ENCODE assay signal across 1 cellular context in the genomic region with DNA sequence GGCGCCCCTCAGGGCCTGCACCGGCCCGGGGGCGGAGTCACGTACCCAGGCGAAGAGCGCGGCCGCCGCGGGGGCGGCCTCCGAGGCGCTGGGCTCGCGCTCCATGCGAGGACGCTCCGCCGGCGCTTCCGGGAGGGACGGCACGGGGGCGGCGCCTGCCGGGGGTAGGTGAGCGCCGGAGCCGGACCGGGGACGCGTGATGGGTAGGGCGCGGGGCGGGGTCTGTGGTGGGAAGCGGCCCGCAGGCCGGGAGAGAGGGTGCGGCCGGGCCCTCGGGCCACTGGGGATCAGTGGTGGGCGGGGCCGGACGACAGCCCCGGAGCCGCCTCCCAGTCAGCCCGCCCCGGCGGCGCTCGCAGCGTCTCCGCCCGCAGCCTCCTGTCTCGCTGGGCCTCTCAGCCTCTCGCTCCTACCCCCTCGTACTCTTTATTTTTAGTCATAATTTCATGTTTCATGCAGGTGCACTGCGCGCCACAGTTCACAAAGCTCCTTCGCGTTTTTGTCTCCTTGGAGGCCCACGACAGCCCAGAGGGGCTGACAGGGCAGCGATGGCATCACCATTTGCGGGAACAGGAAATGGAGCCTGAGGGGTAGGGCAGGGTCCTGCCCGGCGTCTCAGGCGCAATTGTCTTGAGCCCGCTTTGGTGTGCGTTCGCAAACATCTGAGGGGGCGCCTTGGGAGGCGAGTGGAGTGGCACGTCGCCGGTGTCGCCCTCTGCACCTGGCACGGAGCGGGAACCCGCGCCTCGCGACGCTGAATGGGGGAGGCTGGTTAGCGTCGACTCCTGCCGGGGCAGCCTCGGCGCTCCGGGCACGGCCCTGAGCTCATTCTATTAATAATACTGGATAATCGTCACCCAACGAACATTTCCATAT.
A peak's percentile ranks its signal among the peaks of the same experiment; 100 is the strongest.
TF ChIP-seq lines count a peak whose summit lies in the region.

A gene (minus strand): TSS at position 142 of the 876 bp plus-strand sequence. CDS start 37 bp downstream, at position 105.

TF ChIP-seq in HepG2, 621 proteins besides CTCF, POLR2A, EP300 and RAD21 (continued from another document and continues in another):
- TF ChIP-seq, protein P1, sequence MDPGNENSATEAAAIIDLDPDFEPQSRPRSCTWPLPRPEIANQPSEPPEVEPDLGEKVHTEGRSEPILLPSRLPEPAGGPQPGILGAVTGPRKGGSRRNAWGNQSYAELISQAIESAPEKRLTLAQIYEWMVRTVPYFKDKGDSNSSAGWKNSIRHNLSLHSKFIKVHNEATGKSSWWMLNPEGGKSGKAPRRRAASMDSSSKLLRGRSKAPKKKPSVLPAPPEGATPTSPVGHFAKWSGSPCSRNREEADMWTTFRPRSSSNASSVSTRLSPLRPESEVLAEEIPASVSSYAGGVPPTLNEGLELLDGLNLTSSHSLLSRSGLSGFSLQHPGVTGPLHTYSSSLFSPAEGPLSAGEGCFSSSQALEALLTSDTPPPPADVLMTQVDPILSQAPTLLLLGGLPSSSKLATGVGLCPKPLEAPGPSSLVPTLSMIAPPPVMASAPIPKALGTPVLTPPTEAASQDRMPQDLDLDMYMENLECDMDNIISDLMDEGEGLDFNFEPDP (CRISPR knock-in tag; conservative IDR thresholded peaks at IDR 0.05), result peak; percentile 72; the same call in 1 of the 2 replicates
- TF ChIP-seq RXRA (CRISPR knock-in tag; IDR thresholded peaks at IDR 0.05), result peak; percentile 34; the same call in 1 of the 2 replicates
- peak; percentile 49; the same call in 1 of the 2 replicates for TF ChIP-seq FOSL2 (CRISPR knock-in tag; IDR thresholded peaks at IDR 0.05)
- TF ChIP-seq AGO1 (IDR thresholded peaks at IDR 0.05; ENCODE audit: low read depth, low read length, poor library complexity, severe bottlenecking), result no peak
- peak; percentile 92; the same call in 1 of the 2 replicates for TF ChIP-seq SIN3A (IDR thresholded peaks at IDR 0.05; ENCODE audit: borderline replicate concordance, low read depth, low read length)
- TF ChIP-seq ZNF589 (CRISPR knock-in tag; conservative IDR thresholded peaks at IDR 0.05), result peak; percentile 14
- peak; percentile 57; the same call in 1 of the 2 replicates for TF ChIP-seq NFATC3 (CRISPR knock-in tag; IDR thresholded peaks at IDR 0.05)
- peak; percentile 28; the same call in 1 of the 2 replicates for TF ChIP-seq ZNF235 (CRISPR knock-in tag; IDR thresholded peaks at IDR 0.05; ENCODE audit: borderline replicate concordance)
- peak; percentile 75 for TF ChIP-seq SAP130 (CRISPR knock-in tag; IDR thresholded peaks at IDR 0.05; ENCODE audit: low read depth)
- TF ChIP-seq, protein P2, sequence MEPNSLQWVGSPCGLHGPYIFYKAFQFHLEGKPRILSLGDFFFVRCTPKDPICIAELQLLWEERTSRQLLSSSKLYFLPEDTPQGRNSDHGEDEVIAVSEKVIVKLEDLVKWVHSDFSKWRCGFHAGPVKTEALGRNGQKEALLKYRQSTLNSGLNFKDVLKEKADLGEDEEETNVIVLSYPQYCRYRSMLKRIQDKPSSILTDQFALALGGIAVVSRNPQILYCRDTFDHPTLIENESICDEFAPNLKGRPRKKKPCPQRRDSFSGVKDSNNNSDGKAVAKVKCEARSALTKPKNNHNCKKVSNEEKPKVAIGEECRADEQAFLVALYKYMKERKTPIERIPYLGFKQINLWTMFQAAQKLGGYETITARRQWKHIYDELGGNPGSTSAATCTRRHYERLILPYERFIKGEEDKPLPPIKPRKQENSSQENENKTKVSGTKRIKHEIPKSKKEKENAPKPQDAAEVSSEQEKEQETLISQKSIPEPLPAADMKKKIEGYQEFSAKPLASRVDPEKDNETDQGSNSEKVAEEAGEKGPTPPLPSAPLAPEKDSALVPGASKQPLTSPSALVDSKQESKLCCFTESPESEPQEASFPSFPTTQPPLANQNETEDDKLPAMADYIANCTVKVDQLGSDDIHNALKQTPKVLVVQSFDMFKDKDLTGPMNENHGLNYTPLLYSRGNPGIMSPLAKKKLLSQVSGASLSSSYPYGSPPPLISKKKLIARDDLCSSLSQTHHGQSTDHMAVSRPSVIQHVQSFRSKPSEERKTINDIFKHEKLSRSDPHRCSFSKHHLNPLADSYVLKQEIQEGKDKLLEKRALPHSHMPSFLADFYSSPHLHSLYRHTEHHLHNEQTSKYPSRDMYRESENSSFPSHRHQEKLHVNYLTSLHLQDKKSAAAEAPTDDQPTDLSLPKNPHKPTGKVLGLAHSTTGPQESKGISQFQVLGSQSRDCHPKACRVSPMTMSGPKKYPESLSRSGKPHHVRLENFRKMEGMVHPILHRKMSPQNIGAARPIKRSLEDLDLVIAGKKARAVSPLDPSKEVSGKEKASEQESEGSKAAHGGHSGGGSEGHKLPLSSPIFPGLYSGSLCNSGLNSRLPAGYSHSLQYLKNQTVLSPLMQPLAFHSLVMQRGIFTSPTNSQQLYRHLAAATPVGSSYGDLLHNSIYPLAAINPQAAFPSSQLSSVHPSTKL (CRISPR knock-in tag; IDR thresholded peaks at IDR 0.05), result peak; percentile 53; the same call in 1 of the 2 replicates
- TF ChIP-seq U2AF1 (optimal IDR thresholded peaks at IDR 0.05; ENCODE audit: low read depth, low read length), result peak; percentile 51
- TF ChIP-seq ZSCAN30 (CRISPR knock-in tag; IDR thresholded peaks at IDR 0.05), result 0 out of 2 replicates have a peak, but pooled peaks have one; percentile 16
- TF ChIP-seq SMAD3 (CRISPR knock-in tag; IDR thresholded peaks at IDR 0.05), result peak; percentile 47; the same call in 1 of the 2 replicates
- 0 out of 2 replicates have a peak, but pooled peaks have one; percentile 58 for TF ChIP-seq ZNF253 (CRISPR knock-in tag; IDR thresholded peaks at IDR 0.05; ENCODE audit: borderline replicate concordance)
- peak; percentile 71 for TF ChIP-seq YEATS4 (CRISPR knock-in tag; IDR thresholded peaks at IDR 0.05; ENCODE audit: borderline replicate concordance)
- TF ChIP-seq HMGA1 (CRISPR knock-in tag; conservative IDR thresholded peaks at IDR 0.05), result no peak
- TF ChIP-seq RCOR2 (CRISPR knock-in tag; IDR thresholded peaks at IDR 0.05), result 0 out of 2 replicates have a peak, but pooled peaks have one; percentile 29
- no peak for TF ChIP-seq MZF1 (CRISPR knock-in tag; IDR thresholded peaks at IDR 0.05; ENCODE audit: borderline replicate concordance)
- peak; percentile 52; the same call in 1 of the 2 replicates for TF ChIP-seq SALL1 (CRISPR knock-in tag; IDR thresholded peaks at IDR 0.05)
- peak; percentile 69 for TF ChIP-seq ZNF124 (CRISPR knock-in tag; IDR thresholded peaks at IDR 0.05)
- no peak for TF ChIP-seq FIP1L1 (IDR thresholded peaks at IDR 0.05; ENCODE audit: borderline replicate concordance, insufficient read depth, low read depth, low read length)
- TF ChIP-seq, protein P3, sequence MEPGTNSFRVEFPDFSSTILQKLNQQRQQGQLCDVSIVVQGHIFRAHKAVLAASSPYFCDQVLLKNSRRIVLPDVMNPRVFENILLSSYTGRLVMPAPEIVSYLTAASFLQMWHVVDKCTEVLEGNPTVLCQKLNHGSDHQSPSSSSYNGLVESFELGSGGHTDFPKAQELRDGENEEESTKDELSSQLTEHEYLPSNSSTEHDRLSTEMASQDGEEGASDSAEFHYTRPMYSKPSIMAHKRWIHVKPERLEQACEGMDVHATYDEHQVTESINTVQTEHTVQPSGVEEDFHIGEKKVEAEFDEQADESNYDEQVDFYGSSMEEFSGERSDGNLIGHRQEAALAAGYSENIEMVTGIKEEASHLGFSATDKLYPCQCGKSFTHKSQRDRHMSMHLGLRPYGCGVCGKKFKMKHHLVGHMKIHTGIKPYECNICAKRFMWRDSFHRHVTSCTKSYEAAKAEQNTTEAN (CRISPR knock-in tag; conservative IDR thresholded peaks at IDR 0.05), result peak; percentile 20; the same call in 1 of the 2 replicates
- TF ChIP-seq ZNF180 (CRISPR knock-in tag; IDR thresholded peaks at IDR 0.05; ENCODE audit: borderline replicate concordance, low read depth), result 0 out of 2 replicates have a peak, but pooled peaks have one; percentile 0
- TF ChIP-seq GABPA (IDR thresholded peaks at IDR 0.05; ENCODE audit: low read depth, low read length), result 0 out of 2 replicates have a peak, but pooled peaks have one; percentile 35
- TF ChIP-seq GABPA (CRISPR knock-in tag; IDR thresholded peaks at IDR 0.05; ENCODE audit: low read depth), result no peak; the same call in 1 of the 2 replicates
- no peak for TF ChIP-seq TCF7L2 (IDR thresholded peaks at IDR 0.05; ENCODE audit: low read depth, low read length)
- peak; percentile 40; the same call in 1 of the 2 replicates for TF ChIP-seq ZNF501 (CRISPR knock-in tag; IDR thresholded peaks at IDR 0.05)
- no peak for TF ChIP-seq SYNCRIP (IDR thresholded peaks at IDR 0.05; ENCODE audit: insufficient read depth, low read depth, low read length)
- no peak for TF ChIP-seq CHCHD3 (CRISPR knock-in tag; IDR thresholded peaks at IDR 0.05)
- TF ChIP-seq ZNF749 (CRISPR knock-in tag; IDR thresholded peaks at IDR 0.05; ENCODE audit: borderline replicate concordance), result 0 out of 2 replicates have a peak, but pooled peaks have one; percentile 71
- peak; percentile 57 for TF ChIP-seq ZNF430 (CRISPR knock-in tag; IDR thresholded peaks at IDR 0.05)
- TF ChIP-seq, protein P4, sequence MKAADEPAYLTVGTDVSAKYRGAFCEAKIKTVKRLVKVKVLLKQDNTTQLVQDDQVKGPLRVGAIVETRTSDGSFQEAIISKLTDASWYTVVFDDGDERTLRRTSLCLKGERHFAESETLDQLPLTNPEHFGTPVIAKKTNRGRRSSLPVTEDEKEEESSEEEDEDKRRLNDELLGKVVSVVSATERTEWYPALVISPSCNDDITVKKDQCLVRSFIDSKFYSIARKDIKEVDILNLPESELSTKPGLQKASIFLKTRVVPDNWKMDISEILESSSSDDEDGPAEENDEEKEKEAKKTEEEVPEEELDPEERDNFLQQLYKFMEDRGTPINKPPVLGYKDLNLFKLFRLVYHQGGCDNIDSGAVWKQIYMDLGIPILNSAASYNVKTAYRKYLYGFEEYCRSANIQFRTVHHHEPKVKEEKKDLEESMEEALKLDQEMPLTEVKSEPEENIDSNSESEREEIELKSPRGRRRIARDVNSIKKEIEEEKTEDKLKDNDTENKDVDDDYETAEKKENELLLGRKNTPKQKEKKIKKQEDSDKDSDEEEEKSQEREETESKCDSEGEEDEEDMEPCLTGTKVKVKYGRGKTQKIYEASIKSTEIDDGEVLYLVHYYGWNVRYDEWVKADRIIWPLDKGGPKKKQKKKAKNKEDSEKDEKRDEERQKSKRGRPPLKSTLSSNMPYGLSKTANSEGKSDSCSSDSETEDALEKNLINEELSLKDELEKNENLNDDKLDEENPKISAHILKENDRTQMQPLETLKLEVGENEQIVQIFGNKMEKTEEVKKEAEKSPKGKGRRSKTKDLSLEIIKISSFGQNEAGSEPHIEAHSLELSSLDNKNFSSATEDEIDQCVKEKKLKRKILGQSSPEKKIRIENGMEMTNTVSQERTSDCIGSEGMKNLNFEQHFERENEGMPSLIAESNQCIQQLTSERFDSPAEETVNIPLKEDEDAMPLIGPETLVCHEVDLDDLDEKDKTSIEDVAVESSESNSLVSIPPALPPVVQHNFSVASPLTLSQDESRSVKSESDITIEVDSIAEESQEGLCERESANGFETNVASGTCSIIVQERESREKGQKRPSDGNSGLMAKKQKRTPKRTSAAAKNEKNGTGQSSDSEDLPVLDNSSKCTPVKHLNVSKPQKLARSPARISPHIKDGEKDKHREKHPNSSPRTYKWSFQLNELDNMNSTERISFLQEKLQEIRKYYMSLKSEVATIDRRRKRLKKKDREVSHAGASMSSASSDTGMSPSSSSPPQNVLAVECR (CRISPR knock-in tag; IDR thresholded peaks at IDR 0.05; ENCODE audit: borderline replicate concordance), result peak; percentile 72; the same call in 1 of the 2 replicates
- TF ChIP-seq ZBTB38 (CRISPR knock-in tag; IDR thresholded peaks at IDR 0.05), result peak; percentile 58
- peak; percentile 9 for TF ChIP-seq SP5 (CRISPR knock-in tag; IDR thresholded peaks at IDR 0.05; ENCODE audit: borderline replicate concordance, low read depth)
- TF ChIP-seq FOXK1 (CRISPR knock-in tag; IDR thresholded peaks at IDR 0.05; ENCODE audit: borderline replicate concordance, low read depth), result 0 out of 2 replicates have a peak, but pooled peaks have one; percentile 11
- no peak for TF ChIP-seq NPAS2 (CRISPR knock-in tag; IDR thresholded peaks at IDR 0.05; ENCODE audit: borderline replicate concordance)
- no peak for TF ChIP-seq ZNF136 (CRISPR knock-in tag; IDR thresholded peaks at IDR 0.05; ENCODE audit: low read depth)
- TF ChIP-seq SIX1 (CRISPR knock-in tag; IDR thresholded peaks at IDR 0.05; ENCODE audit: borderline replicate concordance), result peak; percentile 9; the same call in 1 of the 2 replicates
- peak; percentile 46; the same call in 1 of the 2 replicates for TF ChIP-seq SALL2 (CRISPR knock-in tag; IDR thresholded peaks at IDR 0.05)
- TF ChIP-seq, protein P5, sequence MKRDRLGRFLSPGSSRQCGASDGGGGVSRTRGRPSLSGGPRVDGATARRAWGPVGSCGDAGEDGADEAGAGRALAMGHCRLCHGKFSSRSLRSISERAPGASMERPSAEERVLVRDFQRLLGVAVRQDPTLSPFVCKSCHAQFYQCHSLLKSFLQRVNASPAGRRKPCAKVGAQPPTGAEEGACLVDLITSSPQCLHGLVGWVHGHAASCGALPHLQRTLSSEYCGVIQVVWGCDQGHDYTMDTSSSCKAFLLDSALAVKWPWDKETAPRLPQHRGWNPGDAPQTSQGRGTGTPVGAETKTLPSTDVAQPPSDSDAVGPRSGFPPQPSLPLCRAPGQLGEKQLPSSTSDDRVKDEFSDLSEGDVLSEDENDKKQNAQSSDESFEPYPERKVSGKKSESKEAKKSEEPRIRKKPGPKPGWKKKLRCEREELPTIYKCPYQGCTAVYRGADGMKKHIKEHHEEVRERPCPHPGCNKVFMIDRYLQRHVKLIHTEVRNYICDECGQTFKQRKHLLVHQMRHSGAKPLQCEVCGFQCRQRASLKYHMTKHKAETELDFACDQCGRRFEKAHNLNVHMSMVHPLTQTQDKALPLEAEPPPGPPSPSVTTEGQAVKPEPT (CRISPR knock-in tag; IDR thresholded peaks at IDR 0.05; ENCODE audit: low read depth), result no peak; the same call in 1 of the 2 replicates
- TF ChIP-seq NCOA5 (CRISPR knock-in tag; IDR thresholded peaks at IDR 0.05), result no peak
- TF ChIP-seq, protein P6, sequence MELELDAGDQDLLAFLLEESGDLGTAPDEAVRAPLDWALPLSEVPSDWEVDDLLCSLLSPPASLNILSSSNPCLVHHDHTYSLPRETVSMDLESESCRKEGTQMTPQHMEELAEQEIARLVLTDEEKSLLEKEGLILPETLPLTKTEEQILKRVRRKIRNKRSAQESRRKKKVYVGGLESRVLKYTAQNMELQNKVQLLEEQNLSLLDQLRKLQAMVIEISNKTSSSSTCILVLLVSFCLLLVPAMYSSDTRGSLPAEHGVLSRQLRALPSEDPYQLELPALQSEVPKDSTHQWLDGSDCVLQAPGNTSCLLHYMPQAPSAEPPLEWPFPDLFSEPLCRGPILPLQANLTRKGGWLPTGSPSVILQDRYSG (CRISPR knock-in tag; IDR thresholded peaks at IDR 0.05), result 0 out of 2 replicates have a peak, but pooled peaks have one; percentile 60
- TF ChIP-seq FOXC1 (CRISPR knock-in tag; IDR thresholded peaks at IDR 0.05; ENCODE audit: borderline replicate concordance), result peak; percentile 87
- no peak for TF ChIP-seq RAD51 (IDR thresholded peaks at IDR 0.05; ENCODE audit: borderline replicate concordance)
- peak; percentile 70 for TF ChIP-seq DMAP1 (CRISPR knock-in tag; IDR thresholded peaks at IDR 0.05)
- no peak; the same call in 1 of the 2 replicates for TF ChIP-seq CENPT (CRISPR knock-in tag; IDR thresholded peaks at IDR 0.05; ENCODE audit: low read depth)
- peak; percentile 55; the same call in 1 of the 2 replicates for TF ChIP-seq ATF7-NPFF (CRISPR knock-in tag; IDR thresholded peaks at IDR 0.05; ENCODE audit: low read depth)
- no peak; the same call in 1 of the 2 replicates for TF ChIP-seq SOX13 (IDR thresholded peaks at IDR 0.05)
- no peak for TF ChIP-seq SOX13 (CRISPR knock-in tag; conservative IDR thresholded peaks at IDR 0.05 in 1 of 2, IDR thresholded peaks at IDR 0.05 in 1 of 2)
- TF ChIP-seq ZFP36L2 (CRISPR knock-in tag; IDR thresholded peaks at IDR 0.05), result 0 out of 2 replicates have a peak, but pooled peaks have one; percentile 14
- peak; percentile 65 for TF ChIP-seq ZMYM4 (CRISPR knock-in tag; IDR thresholded peaks at IDR 0.05)
